ENCODE assay signal across 12 cellular contexts in the genomic region with DNA sequence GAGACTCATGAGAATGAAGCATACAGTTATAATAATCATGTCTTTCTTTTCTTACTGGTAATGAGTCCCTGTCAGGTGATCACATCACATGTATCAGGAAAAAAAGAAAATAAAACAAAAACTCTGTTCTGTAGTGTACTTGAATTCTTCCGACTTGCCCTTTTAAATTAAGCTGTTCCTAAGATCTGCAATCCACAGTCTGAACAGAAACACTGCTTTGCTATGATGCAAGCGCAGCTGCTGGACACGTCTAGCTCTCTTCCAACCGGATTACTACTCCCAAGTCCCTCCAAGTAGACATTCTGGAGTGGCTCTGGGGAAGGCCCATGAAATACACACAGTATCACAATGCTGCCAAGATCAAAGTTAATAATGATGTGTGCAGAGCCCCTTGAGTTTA.
A peak's percentile ranks its signal among the peaks of the same experiment; 100 is the strongest.
DNase-seq lines count a peak whose midpoint lies in the region; ATAC-seq and TF ChIP-seq lines count a peak whose summit lies in the region.
"Had no signal": no experiment of that assay in that cellular context is flagged by ENCODE, and none has a peak within 500 bp of the region (broad histone marks: within the 10 kb centered on the region; RNA-seq: fewer than 3 reads in every experiment).

No MANE protein-coding gene starts in this region.

- H3K9me2 ChIP-seq in GM23248 (ENCODE audit: insufficient read depth), result no peaks in the 10 kb centered on the region

- H3K9me3 ChIP-seq in GM23248 (ENCODE audit: low read depth) (no peaks in the 10 kb centered on the region), right cardiac atrium (ENCODE audit: control insufficient read depth, low read length) (no peaks in the 10 kb centered on the region)
- H3K9me3 ChIP-seq: spleen had no signal

- H3K4me2 ChIP-seq in GM23248 (ENCODE audit: unreplicated experiment), result peak overlapping the region; percentile 12

- peak; percentile 90 to 94 for ATAC-seq in right cardiac atrium
- ATAC-seq in sciatic nerve, result peak; percentile 95
- no peak for ATAC-seq in SK-N-SH treated with all-trans-retinoic acid at 6 μM for 48 hours
- ATAC-seq in GM19397 (IDR thresholded peaks at IDR 0.05; ENCODE audit: unreplicated experiment), result no peak
- no peak for ATAC-seq in HG02678 (IDR thresholded peaks at IDR 0.05; ENCODE audit: unreplicated experiment)

- intact Hi-C loops in right cardiac atrium (cut with DNase I), result no loop called here
- intact Hi-C loops in sciatic nerve (cut with DNase I), result no loop called here

- H3K79me2 ChIP-seq in GM23248 (ENCODE audit: insufficient read depth), result peaks cover 97% of the 10 kb centered on the region

- H3K9ac ChIP-seq in GM23248, result no peak overlapping the region

- H3K4me1 ChIP-seq in GM23248 (ENCODE audit: insufficient read depth) (peaks cover 31% of the 10 kb centered on the region), right cardiac atrium (ENCODE audit: control insufficient read depth, insufficient read depth, low read length) (peaks cover 16% of the 10 kb centered on the region)

- H3K4me3 ChIP-seq in GM23248, result no peak overlapping the region
- no peak overlapping the region for H3K4me3 ChIP-seq in choroid plexus epithelial cell (ENCODE audit: low read depth, low read length)
- no peak overlapping the region for H3K4me3 ChIP-seq in right cardiac atrium (ENCODE audit: low read length)

- H3K27me3 ChIP-seq in GM23248 (replicated peaks; ENCODE audit: insufficient read depth) (no peaks in the 10 kb centered on the region), right cardiac atrium (ENCODE audit: control insufficient read depth, insufficient read depth) (no peaks in the 10 kb centered on the region)
- H3K27me3 ChIP-seq: spleen had no signal

- H3F3A ChIP-seq in GM23248 (ENCODE audit: insufficient read depth), result peaks cover 9% of the 10 kb centered on the region; the same call in 1 of the 2 replicates

- H3K36me3 ChIP-seq in GM23248 (ENCODE audit: low read depth), result no peaks in the 10 kb centered on the region
- H3K36me3 ChIP-seq: spleen had no signal

- 15 to 21% methylated on average over 4 of the region's 4 CpGs for WGBS in GM23248 (ENCODE audit: low coverage in 1 of 2, low lambda C conversion rate in 2 of 2, missing lambda C conversion rate in 2 of 2), 2 experiments
- WGBS in right cardiac atrium, result 55% methylated on average over 4 of the region's 4 CpGs

- in situ Hi-C loops in GM23248 (cut with MboI), result no loop called here

- no peak for TF ChIP-seq CTCF in choroid plexus epithelial cell (conservative IDR thresholded peaks at IDR 0.05; ENCODE audit: low read depth, low read length)

- H3K27ac ChIP-seq in GM23248 (peak overlapping the region; percentile 9; the same call in 1 of the 2 replicates), right cardiac atrium (ENCODE audit: low read length) (no peak overlapping the region)

- DNase-seq in GM23248 (peak; percentile 71), choroid plexus epithelial cell (ENCODE audit: low read depth) (peak; percentile 50), right cardiac atrium (peak in 2 of 3 donors; percentile 55 to 81), sciatic nerve (ENCODE audit: low spot score) (no peak), 8988T (no peak)
- DNase-seq: activated gamma-delta T cell treated with Interleukin-2 at 50 U/mL for 16 hours, NCI-H446 treated with DMSO at 0.1 percent for 48 hours, spleen, SW 1271 had no signal

- H2AFZ ChIP-seq in GM23248, result no peak overlapping the region

- H4K20me1 ChIP-seq in GM23248 (ENCODE audit: insufficient read depth), result no peaks in the 10 kb centered on the region

TF ChIP-seq in SK-N-SH treated with all-trans-retinoic acid at 6 μM for 48 hours, 23 proteins besides CTCF, POLR2A, EP300 and RAD21 (continues in another document):
- no peak for TF ChIP-seq SNAI2 (CRISPR knock-in tag; IDR thresholded peaks at IDR 0.05)
- no peak for TF ChIP-seq PPARA (CRISPR knock-in tag; IDR thresholded peaks at IDR 0.05; ENCODE audit: borderline replicate concordance)
- TF ChIP-seq, protein P1, sequence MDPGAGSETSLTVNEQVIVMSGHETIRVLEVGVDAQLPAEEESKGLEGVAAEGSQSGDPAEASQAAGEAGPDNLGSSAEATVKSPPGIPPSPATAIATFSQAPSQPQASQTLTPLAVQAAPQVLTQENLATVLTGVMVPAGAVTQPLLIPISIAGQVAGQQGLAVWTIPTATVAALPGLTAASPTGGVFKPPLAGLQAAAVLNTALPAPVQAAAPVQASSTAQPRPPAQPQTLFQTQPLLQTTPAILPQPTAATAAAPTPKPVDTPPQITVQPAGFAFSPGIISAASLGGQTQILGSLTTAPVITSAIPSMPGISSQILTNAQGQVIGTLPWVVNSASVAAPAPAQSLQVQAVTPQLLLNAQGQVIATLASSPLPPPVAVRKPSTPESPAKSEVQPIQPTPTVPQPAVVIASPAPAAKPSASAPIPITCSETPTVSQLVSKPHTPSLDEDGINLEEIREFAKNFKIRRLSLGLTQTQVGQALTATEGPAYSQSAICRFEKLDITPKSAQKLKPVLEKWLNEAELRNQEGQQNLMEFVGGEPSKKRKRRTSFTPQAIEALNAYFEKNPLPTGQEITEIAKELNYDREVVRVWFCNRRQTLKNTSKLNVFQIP (CRISPR knock-in tag; IDR thresholded peaks at IDR 0.05; ENCODE audit: borderline replicate concordance, low read depth), result no peak
- TF ChIP-seq ZFP3 (CRISPR knock-in tag; IDR thresholded peaks at IDR 0.05), result no peak
- no peak for TF ChIP-seq ZNF70 (CRISPR knock-in tag; IDR thresholded peaks at IDR 0.05)
- no peak for TF ChIP-seq ZNF565 (CRISPR knock-in tag; conservative IDR thresholded peaks at IDR 0.05; ENCODE audit: low read depth)
- TF ChIP-seq ISL1 (CRISPR knock-in tag; IDR thresholded peaks at IDR 0.05), result no peak
- TF ChIP-seq TCF4 (CRISPR knock-in tag; IDR thresholded peaks at IDR 0.05; ENCODE audit: borderline replicate concordance), result no peak
- TF ChIP-seq CSDC2 (CRISPR knock-in tag; IDR thresholded peaks at IDR 0.05), result no peak
- TF ChIP-seq RARB (CRISPR knock-in tag; IDR thresholded peaks at IDR 0.05), result no peak
- TF ChIP-seq, protein P2, sequence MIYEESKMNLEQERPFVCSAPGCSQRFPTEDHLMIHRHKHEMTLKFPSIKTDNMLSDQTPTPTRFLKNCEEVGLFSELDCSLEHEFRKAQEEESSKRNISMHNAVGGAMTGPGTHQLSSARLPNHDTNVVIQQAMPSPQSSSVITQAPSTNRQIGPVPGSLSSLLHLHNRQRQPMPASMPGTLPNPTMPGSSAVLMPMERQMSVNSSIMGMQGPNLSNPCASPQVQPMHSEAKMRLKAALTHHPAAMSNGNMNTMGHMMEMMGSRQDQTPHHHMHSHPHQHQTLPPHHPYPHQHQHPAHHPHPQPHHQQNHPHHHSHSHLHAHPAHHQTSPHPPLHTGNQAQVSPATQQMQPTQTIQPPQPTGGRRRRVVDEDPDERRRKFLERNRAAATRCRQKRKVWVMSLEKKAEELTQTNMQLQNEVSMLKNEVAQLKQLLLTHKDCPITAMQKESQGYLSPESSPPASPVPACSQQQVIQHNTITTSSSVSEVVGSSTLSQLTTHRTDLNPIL (CRISPR knock-in tag; IDR thresholded peaks at IDR 0.05; ENCODE audit: low read depth), result no peak
- no peak for TF ChIP-seq ARNTL (CRISPR knock-in tag; IDR thresholded peaks at IDR 0.05; ENCODE audit: borderline replicate concordance, low read depth)
- TF ChIP-seq ZFP30 (CRISPR knock-in tag; IDR thresholded peaks at IDR 0.05), result no peak
- TF ChIP-seq OSR1 (CRISPR knock-in tag; IDR thresholded peaks at IDR 0.05), result no peak
- TF ChIP-seq, protein P3, sequence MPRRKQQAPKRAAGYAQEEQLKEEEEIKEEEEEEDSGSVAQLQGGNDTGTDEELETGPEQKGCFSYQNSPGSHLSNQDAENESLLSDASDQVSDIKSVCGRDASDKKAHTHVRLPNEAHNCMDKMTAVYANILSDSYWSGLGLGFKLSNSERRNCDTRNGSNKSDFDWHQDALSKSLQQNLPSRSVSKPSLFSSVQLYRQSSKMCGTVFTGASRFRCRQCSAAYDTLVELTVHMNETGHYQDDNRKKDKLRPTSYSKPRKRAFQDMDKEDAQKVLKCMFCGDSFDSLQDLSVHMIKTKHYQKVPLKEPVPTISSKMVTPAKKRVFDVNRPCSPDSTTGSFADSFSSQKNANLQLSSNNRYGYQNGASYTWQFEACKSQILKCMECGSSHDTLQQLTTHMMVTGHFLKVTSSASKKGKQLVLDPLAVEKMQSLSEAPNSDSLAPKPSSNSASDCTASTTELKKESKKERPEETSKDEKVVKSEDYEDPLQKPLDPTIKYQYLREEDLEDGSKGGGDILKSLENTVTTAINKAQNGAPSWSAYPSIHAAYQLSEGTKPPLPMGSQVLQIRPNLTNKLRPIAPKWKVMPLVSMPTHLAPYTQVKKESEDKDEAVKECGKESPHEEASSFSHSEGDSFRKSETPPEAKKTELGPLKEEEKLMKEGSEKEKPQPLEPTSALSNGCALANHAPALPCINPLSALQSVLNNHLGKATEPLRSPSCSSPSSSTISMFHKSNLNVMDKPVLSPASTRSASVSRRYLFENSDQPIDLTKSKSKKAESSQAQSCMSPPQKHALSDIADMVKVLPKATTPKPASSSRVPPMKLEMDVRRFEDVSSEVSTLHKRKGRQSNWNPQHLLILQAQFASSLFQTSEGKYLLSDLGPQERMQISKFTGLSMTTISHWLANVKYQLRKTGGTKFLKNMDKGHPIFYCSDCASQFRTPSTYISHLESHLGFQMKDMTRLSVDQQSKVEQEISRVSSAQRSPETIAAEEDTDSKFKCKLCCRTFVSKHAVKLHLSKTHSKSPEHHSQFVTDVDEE (CRISPR knock-in tag; IDR thresholded peaks at IDR 0.05), result no peak
- TF ChIP-seq ESRRG (CRISPR knock-in tag; IDR thresholded peaks at IDR 0.05), result no peak
- TF ChIP-seq, protein P4, sequence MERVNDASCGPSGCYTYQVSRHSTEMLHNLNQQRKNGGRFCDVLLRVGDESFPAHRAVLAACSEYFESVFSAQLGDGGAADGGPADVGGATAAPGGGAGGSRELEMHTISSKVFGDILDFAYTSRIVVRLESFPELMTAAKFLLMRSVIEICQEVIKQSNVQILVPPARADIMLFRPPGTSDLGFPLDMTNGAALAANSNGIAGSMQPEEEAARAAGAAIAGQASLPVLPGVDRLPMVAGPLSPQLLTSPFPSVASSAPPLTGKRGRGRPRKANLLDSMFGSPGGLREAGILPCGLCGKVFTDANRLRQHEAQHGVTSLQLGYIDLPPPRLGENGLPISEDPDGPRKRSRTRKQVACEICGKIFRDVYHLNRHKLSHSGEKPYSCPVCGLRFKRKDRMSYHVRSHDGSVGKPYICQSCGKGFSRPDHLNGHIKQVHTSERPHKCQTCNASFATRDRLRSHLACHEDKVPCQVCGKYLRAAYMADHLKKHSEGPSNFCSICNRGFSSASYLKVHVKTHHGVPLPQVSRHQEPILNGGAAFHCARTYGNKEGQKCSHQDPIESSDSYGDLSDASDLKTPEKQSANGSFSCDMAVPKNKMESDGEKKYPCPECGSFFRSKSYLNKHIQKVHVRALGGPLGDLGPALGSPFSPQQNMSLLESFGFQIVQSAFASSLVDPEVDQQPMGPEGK (CRISPR knock-in tag; IDR thresholded peaks at IDR 0.05; ENCODE audit: borderline replicate concordance), result no peak

Comparison
In these comparisons a context has a peak if more than half of its experiments do, and no peak if none do; other contexts are left out.
1. DNase-seq: peak in GM23248 (single experiment), choroid plexus epithelial cell (single experiment) and right cardiac atrium (2 of 3); none in sciatic nerve (single experiment) and 8988T (single experiment).
2. ATAC-seq: peak in right cardiac atrium (2 of 2) and sciatic nerve (single experiment); none in SK-N-SH treated with all-trans-retinoic acid at 6 μM for 48 hours (single experiment), GM19397 (single experiment) and HG02678 (single experiment).